1 cellular context compared by ENCODE assay signal in genomic region chr12:6816598-6816997, GRCh38.
TF ChIP-seq lines count a peak whose summit lies in the region.

No MANE protein-coding gene starts in this region.

TF ChIP-seq in SK-N-SH treated with all-trans-retinoic acid at 6 μM for 48 hours, 23 proteins besides CTCF, POLR2A, EP300 and RAD21 (continued from another document):
- TF ChIP-seq PATZ1 (CRISPR knock-in tag; IDR thresholded peaks at IDR 0.05; ENCODE audit: borderline replicate concordance) = no peak
